1 cellular context compared by ENCODE assay signal in genomic region chr3:51995346-51996156, GRCh38.
TF ChIP-seq lines count a peak whose summit lies in the region.

TSS of gene RPL29 (minus strand) at chr3:51995895. CDS start at chr3:51995461, 434 bp downstream.

TF ChIP-seq in GM12878, 131 proteins besides CTCF, POLR2A, EP300 and RAD21 (continued from another document and continues in another):
- TF ChIP-seq PKNOX1 (IDR thresholded peaks at IDR 0.05) (peak; percentile 74), JUNB (IDR thresholded peaks at IDR 0.05) (peak; percentile 18; the same call in 1 of the 2 replicates), JUND (IDR thresholded peaks at IDR 0.05; ENCODE audit: low read depth, low read length) (no peak), TBL1XR1 (IDR thresholded peaks at IDR 0.05; ENCODE audit: low read depth, low read length) (peak; percentile 91), MTA2 (IDR thresholded peaks at IDR 0.05; ENCODE audit: low read depth) (peak; percentile 88), PML (IDR thresholded peaks at IDR 0.05; ENCODE audit: low read length) (peak; percentile 98), DPF2 (IDR thresholded peaks at IDR 0.05) (no peak; the same call in none of the 2 replicates), SMC3 (IDR thresholded peaks at IDR 0.05; ENCODE audit: borderline replicate concordance, low read length) (no peak), NR2C2 (IDR thresholded peaks at IDR 0.05; ENCODE audit: borderline replicate concordance, control insufficient read depth, insufficient read length, low read depth) (peak; percentile 75), MEF2A (IDR thresholded peaks at IDR 0.05; ENCODE audit: insufficient read depth, low read depth, low read length) (peak; percentile 74; the same call in 1 of the 2 replicates), EED (IDR thresholded peaks at IDR 0.05; ENCODE audit: low read depth) (peak; percentile 41; the same call in 1 of the 2 replicates), SREBF1 (IDR thresholded peaks at IDR 0.05; ENCODE audit: low read length) (peak; percentile 89), SKIL (IDR thresholded peaks at IDR 0.05; ENCODE audit: low read depth, poor library complexity, severe bottlenecking) (peak; percentile 22), PAX8 (IDR thresholded peaks at IDR 0.05) (no peak), ATF7 (IDR thresholded peaks at IDR 0.05; ENCODE audit: low read depth) (peak; percentile 37; the same call in 1 of the 2 replicates), RELA (IDR thresholded peaks at IDR 0.05; ENCODE audit: borderline replicate concordance, partially characterized antibody) (peak; percentile 94), RBBP5 (conservative IDR thresholded peaks at IDR 0.05) (peak; percentile 99), STAT1 (conservative IDR thresholded peaks at IDR 0.05) (peak; percentile 99), ZZZ3 (IDR thresholded peaks at IDR 0.05; ENCODE audit: control insufficient read depth, insufficient read length, low read depth) (peak; percentile 64), IRF4 (IDR thresholded peaks at IDR 0.05; ENCODE audit: low read depth, low read length) (0 out of 2 replicates have a peak, but pooled peaks have one; percentile 17), ELK1 (IDR thresholded peaks at IDR 0.05; ENCODE audit: low read depth, low read length) (peak; percentile 97), EZH2 (IDR thresholded peaks at IDR 0.05; ENCODE audit: borderline replicate concordance, control insufficient read depth, low read depth, low read length) (no peak), HCFC1 (IDR thresholded peaks at IDR 0.05; ENCODE audit: low read length) (peak; percentile 91), NR2F1 (conservative IDR thresholded peaks at IDR 0.05) (peak; percentile 56; the same call in 1 of the 2 replicates), ZNF207 (IDR thresholded peaks at IDR 0.05; ENCODE audit: borderline replicate concordance) (peak; percentile 94), SP1 (IDR thresholded peaks at IDR 0.05; ENCODE audit: low read depth, low read length) (peak; percentile 49), ESRRA (IDR thresholded peaks at IDR 0.05; ENCODE audit: low read length) (peak; percentile 66; the same call in 1 of the 2 replicates), ZBED1 (IDR thresholded peaks at IDR 0.05; ENCODE audit: borderline replicate concordance) (peak; percentile 79), KAT2A (conservative IDR thresholded peaks at IDR 0.05; ENCODE audit: control insufficient read depth, low read depth, low read length) (no peak; the same call in 1 of the 2 replicates), MTA3 (IDR thresholded peaks at IDR 0.05; ENCODE audit: borderline replicate concordance, low read length) (no peak; the same call in 1 of the 2 replicates), HDGF (IDR thresholded peaks at IDR 0.05) (no peak; the same call in 1 of the 2 replicates), ZBTB4 (CRISPR knock-in tag; IDR thresholded peaks at IDR 0.05) (no peak), NBN (IDR thresholded peaks at IDR 0.05) (peak; percentile 96; the same call in 1 of the 2 replicates)
- TF ChIP-seq, protein P1, sequence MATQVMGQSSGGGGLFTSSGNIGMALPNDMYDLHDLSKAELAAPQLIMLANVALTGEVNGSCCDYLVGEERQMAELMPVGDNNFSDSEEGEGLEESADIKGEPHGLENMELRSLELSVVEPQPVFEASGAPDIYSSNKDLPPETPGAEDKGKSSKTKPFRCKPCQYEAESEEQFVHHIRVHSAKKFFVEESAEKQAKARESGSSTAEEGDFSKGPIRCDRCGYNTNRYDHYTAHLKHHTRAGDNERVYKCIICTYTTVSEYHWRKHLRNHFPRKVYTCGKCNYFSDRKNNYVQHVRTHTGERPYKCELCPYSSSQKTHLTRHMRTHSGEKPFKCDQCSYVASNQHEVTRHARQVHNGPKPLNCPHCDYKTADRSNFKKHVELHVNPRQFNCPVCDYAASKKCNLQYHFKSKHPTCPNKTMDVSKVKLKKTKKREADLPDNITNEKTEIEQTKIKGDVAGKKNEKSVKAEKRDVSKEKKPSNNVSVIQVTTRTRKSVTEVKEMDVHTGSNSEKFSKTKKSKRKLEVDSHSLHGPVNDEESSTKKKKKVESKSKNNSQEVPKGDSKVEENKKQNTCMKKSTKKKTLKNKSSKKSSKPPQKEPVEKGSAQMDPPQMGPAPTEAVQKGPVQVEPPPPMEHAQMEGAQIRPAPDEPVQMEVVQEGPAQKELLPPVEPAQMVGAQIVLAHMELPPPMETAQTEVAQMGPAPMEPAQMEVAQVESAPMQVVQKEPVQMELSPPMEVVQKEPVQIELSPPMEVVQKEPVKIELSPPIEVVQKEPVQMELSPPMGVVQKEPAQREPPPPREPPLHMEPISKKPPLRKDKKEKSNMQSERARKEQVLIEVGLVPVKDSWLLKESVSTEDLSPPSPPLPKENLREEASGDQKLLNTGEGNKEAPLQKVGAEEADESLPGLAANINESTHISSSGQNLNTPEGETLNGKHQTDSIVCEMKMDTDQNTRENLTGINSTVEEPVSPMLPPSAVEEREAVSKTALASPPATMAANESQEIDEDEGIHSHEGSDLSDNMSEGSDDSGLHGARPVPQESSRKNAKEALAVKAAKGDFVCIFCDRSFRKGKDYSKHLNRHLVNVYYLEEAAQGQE (IDR thresholded peaks at IDR 0.05; ENCODE audit: low read depth, low read length), result peak; percentile 42; the same call in 1 of the 2 replicates
- TF ChIP-seq, protein P2, sequence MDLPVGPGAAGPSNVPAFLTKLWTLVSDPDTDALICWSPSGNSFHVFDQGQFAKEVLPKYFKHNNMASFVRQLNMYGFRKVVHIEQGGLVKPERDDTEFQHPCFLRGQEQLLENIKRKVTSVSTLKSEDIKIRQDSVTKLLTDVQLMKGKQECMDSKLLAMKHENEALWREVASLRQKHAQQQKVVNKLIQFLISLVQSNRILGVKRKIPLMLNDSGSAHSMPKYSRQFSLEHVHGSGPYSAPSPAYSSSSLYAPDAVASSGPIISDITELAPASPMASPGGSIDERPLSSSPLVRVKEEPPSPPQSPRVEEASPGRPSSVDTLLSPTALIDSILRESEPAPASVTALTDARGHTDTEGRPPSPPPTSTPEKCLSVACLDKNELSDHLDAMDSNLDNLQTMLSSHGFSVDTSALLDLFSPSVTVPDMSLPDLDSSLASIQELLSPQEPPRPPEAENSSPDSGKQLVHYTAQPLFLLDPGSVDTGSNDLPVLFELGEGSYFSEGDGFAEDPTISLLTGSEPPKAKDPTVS (IDR thresholded peaks at IDR 0.05; ENCODE audit: low read depth, low read length), result no peak; the same call in 1 of the 2 replicates
- TF ChIP-seq, protein P3, sequence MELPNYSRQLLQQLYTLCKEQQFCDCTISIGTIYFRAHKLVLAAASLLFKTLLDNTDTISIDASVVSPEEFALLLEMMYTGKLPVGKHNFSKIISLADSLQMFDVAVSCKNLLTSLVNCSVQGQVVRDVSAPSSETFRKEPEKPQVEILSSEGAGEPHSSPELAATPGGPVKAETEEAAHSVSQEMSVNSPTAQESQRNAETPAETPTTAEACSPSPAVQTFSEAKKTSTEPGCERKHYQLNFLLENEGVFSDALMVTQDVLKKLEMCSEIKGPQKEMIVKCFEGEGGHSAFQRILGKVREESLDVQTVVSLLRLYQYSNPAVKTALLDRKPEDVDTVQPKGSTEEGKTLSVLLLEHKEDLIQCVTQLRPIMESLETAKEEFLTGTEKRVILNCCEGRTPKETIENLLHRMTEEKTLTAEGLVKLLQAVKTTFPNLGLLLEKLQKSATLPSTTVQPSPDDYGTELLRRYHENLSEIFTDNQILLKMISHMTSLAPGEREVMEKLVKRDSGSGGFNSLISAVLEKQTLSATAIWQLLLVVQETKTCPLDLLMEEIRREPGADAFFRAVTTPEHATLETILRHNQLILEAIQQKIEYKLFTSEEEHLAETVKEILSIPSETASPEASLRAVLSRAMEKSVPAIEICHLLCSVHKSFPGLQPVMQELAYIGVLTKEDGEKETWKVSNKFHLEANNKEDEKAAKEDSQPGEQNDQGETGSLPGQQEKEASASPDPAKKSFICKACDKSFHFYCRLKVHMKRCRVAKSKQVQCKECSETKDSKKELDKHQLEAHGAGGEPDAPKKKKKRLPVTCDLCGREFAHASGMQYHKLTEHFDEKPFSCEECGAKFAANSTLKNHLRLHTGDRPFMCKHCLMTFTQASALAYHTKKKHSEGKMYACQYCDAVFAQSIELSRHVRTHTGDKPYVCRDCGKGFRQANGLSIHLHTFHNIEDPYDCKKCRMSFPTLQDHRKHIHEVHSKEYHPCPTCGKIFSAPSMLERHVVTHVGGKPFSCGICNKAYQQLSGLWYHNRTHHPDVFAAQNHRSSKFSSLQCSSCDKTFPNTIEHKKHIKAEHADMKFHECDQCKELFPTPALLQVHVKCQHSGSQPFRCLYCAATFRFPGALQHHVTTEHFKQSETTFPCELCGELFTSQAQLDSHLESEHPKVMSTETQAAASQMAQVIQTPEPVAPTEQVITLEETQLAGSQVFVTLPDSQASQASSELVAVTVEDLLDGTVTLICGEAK (IDR thresholded peaks at IDR 0.05; ENCODE audit: borderline replicate concordance), result peak; percentile 99
- TF ChIP-seq, protein P4, sequence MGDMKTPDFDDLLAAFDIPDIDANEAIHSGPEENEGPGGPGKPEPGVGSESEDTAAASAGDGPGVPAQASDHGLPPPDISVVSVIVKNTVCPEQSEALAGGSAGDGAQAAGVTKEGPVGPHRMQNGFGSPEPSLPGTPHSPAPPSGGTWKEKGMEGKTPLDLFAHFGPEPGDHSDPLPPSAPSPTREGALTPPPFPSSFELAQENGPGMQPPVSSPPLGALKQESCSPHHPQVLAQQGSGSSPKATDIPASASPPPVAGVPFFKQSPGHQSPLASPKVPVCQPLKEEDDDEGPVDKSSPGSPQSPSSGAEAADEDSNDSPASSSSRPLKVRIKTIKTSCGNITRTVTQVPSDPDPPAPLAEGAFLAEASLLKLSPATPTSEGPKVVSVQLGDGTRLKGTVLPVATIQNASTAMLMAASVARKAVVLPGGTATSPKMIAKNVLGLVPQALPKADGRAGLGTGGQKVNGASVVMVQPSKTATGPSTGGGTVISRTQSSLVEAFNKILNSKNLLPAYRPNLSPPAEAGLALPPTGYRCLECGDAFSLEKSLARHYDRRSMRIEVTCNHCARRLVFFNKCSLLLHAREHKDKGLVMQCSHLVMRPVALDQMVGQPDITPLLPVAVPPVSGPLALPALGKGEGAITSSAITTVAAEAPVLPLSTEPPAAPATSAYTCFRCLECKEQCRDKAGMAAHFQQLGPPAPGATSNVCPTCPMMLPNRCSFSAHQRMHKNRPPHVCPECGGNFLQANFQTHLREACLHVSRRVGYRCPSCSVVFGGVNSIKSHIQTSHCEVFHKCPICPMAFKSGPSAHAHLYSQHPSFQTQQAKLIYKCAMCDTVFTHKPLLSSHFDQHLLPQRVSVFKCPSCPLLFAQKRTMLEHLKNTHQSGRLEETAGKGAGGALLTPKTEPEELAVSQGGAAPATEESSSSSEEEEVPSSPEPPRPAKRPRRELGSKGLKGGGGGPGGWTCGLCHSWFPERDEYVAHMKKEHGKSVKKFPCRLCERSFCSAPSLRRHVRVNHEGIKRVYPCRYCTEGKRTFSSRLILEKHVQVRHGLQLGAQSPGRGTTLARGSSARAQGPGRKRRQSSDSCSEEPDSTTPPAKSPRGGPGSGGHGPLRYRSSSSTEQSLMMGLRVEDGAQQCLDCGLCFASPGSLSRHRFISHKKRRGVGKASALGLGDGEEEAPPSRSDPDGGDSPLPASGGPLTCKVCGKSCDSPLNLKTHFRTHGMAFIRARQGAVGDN (IDR thresholded peaks at IDR 0.05), result peak; percentile 46; the same call in 1 of the 2 replicates
